ENCODE assay signal across 14 cellular contexts in genomic region chr12:56146492-56147460, GRCh38. TPM values are rescaled to one million over a fixed set of nuclear protein-coding genes. Genes with fewer than 3 reads are reported as not detected.
DNase-seq lines count a peak whose midpoint lies in the region; ATAC-seq and TF ChIP-seq lines count a peak whose summit lies in the region.
"Had no signal": no experiment of that assay in that cellular context is flagged by ENCODE, and none has a peak within 500 bp of the region (broad histone marks: within the 10 kb centered on the region; RNA-seq: fewer than 3 reads in every experiment).

No MANE protein-coding gene starts in this region.

- peak overlapping the region; percentile 42; the same call in 1 of the 2 replicates for H3K27ac ChIP-seq in SK-N-MC

- no peak overlapping the region for H3K4me3 ChIP-seq in SK-N-MC

- DNase-seq in Daoy (ENCODE audit: low read depth): peak; percentile 35
- no peak for DNase-seq in SK-N-MC (ENCODE audit: low read depth, low spot score)
- DNase-seq in fibroblast of peridontal ligament (ENCODE audit: extremely low read depth): peak; percentile 11
- DNase-seq in omental fat pad (ENCODE audit: low spot score): no peak
- DNase-seq in HuH-7.5 (ENCODE audit: low spot score): no peak
- no peak for DNase-seq in amygdala (lab: John Stamatoyannopoulos, UW)
- no peak for DNase-seq in stimulated activated naive CD4-positive, alpha-beta T cell treated with Interleukin-2 at 50 U/mL for 16 hours (lab: John Stamatoyannopoulos, UW)
- DNase-seq: activated CD4-positive, alpha-beta T cell treated with anti-CD3 and anti-CD28 coated beads, Interleukin-2, amount 50 U/mL, for 48 hours; activated naive CD4-positive, alpha-beta T cell treated with anti-CD3 and anti-CD28 coated beads for 36 hours; GOT3; NCI-H1417 treated with DMSO at 0.1 percent for 48 hours; NCI-H82; SW 1271 had no signal

- H3K36me3 ChIP-seq in SK-N-MC (ENCODE audit: insufficient read depth, low read length): peaks cover 33% of the 10 kb centered on the region; the same call in 1 of the 2 replicates

- ATAC-seq in omental fat pad (ENCODE audit: low FRiP score): peak; percentile 17
- ATAC-seq in HG03469 (IDR thresholded peaks at IDR 0.05; ENCODE audit: unreplicated experiment): no peak

- no peaks in the 10 kb centered on the region for H3K9me3 ChIP-seq in SK-N-MC (ENCODE audit: low read depth, low read length)

- H3K9ac ChIP-seq in SK-N-MC (ENCODE audit: insufficient read length): no peak overlapping the region

- TF ChIP-seq CTCF in omental fat pad (IDR thresholded peaks at IDR 0.05): no peak

RNA-seq across cellular contexts. Expression of gene MYL6B, which starts 5.6 kb away (rescaled TPM):
- 148 and 156 TPM in 2 replicates for total RNA-seq in Daoy (2014; rRNA removed; shearing (Covaris generic))
- 10 to 100 TPM; 25.8 to 42.4 (median 31.8) TPM for total RNA-seq in omental fat pad

RNA-seq across cellular contexts. Expression of gene MYL6, which starts 11.4 kb away (rescaled TPM):
- 2,203 and 2,674 TPM in 2 replicates for total RNA-seq in Daoy (2014; rRNA removed; shearing (Covaris generic))
- total RNA-seq in omental fat pad: 1,000 to 10,000 TPM; 2,379 to 4,265 (median 3,293) TPM

RNA-seq across cellular contexts. Expression of gene ESYT1, which starts 18.7 kb away (rescaled TPM):
- 54.3 and 69.6 TPM in 2 replicates for total RNA-seq in Daoy (2014; rRNA removed; shearing (Covaris generic))
- 100 to 1,000 TPM; 129 to 447 (median 345) TPM for total RNA-seq in omental fat pad

RNA-seq across cellular contexts. Expression of gene ZC3H10, which starts 28.7 kb away (rescaled TPM):
- total RNA-seq in Daoy (2014; rRNA removed; shearing (Covaris generic)): 2.5 and 3.5 TPM in 2 replicates
- 1 to 10 TPM; 3.5 to 5.5 (median 4.9) TPM for total RNA-seq in omental fat pad

RNA-seq across cellular contexts. Expression of gene RPL41, which starts 30.3 kb away (rescaled TPM):
- 4,200 and 4,689 TPM in 2 replicates for total RNA-seq in Daoy (2014; rRNA removed; shearing (Covaris generic))
- 1,000 to 10,000 TPM; 2,553 to 3,094 (median 2,929) TPM for total RNA-seq in omental fat pad

Comparison
In these comparisons a context has a peak if more than half of its experiments do, and no peak if none do; other contexts are left out.
1. DNase-seq: peak in Daoy (single experiment) and fibroblast of peridontal ligament (single experiment); none in SK-N-MC (single experiment), omental fat pad (single experiment), HuH-7.5 (single experiment), amygdala (0 of 56) and stimulated activated naive CD4-positive, alpha-beta T cell treated with Interleukin-2 at 50 U/mL for 16 hours (single experiment).